20 cellular contexts compared by ENCODE assay signal in the genomic region with DNA sequence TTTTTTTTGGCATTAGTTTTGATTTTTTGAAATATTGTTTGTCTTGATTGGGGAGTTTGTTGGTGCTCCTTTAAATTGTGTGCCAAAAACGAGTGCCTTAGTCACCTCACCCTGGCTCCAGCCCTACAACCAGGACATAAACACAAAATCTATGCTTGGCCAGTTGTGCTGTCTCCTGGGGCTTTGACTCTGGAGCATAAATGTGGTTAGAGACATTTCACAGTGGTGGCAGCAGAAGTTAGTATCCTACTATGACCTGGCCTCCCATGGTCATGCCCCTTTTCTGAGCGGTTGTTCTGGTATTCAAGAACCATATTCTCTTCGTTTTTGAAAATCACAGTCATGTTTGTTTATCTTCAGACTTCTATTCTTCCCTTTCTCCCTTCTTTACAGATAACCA.
DNase-seq lines count a peak whose midpoint lies in the region; ATAC-seq, FAIRE-seq and TF ChIP-seq lines count a peak whose summit lies in the region.
"Had no signal": no experiment of that assay in that cellular context is flagged by ENCODE, and none has a peak within 500 bp of the region (broad histone marks: within the 10 kb centered on the region; RNA-seq: fewer than 3 reads in every experiment).

No MANE protein-coding gene starts in this region.

- H3K4me3 Mint-ChIP-seq in stimulated activated memory B cell treated with anti-CD40 and anti-IgM and Interleukin-4, amounts not matched to agents 10 μg/mL and 1 μg/mL and 100 μg/mL, for 72 hours: no peak overlapping the region
- H3K4me3 Mint-ChIP-seq in stimulated activated naive CD8-positive, alpha-beta T cell treated with anti-CD3 and anti-CD28 coated beads, Interleukin-15, amount 100 ng/mL, for 72 hours: no peak overlapping the region
- H3K4me3 Mint-ChIP-seq: CD14-positive monocyte had no signal

- no peak overlapping the region for H3K4me3 ChIP-seq in HepG2 (replicated peaks in 1 of 3; ENCODE audit: insufficient read depth in 1 of 3, low read depth in 2 of 3, low read length in 3 of 3)
- H3K4me3 ChIP-seq in right lobe of liver: no peak overlapping the region
- no peak overlapping the region for H3K4me3 ChIP-seq in MG63
- H3K4me3 ChIP-seq: A549, SK-N-MC had no signal

- WGBS in HepG2 (ENCODE audit: low lambda C conversion rate): 90% methylated on average over 3 of the region's 3 CpGs
- WGBS in right lobe of liver (ENCODE audit: insufficient coverage, low coverage, low lambda C conversion rate, missing lambda C conversion rate): 78% methylated on average over 3 of the region's 3 CpGs

- H3K9ac ChIP-seq in HepG2 (ENCODE audit: insufficient read depth, low read depth, low read length): no peak overlapping the region

- TF ChIP-seq POLR2A in HepG2 (IDR thresholded peaks at IDR 0.05; ENCODE audit: insufficient read depth in 1 of 2, low read depth in 2 of 2, low read length in 2 of 2) (no peak), right lobe of liver (IDR thresholded peaks at IDR 0.05) (no peak)

- H3K4me2 ChIP-seq in HepG2 (ENCODE audit: low read depth, low read length): no peak overlapping the region
- H3K4me2 ChIP-seq: A549 had no signal

- no peaks in the 10 kb centered on the region for H3K4me1 Mint-ChIP-seq in stimulated activated memory B cell treated with anti-CD40 and anti-IgM and Interleukin-4, amounts not matched to agents 10 μg/mL and 1 μg/mL and 100 μg/mL, for 72 hours
- peaks cover 6% of the 10 kb centered on the region for H3K4me1 Mint-ChIP-seq in stimulated activated naive CD8-positive, alpha-beta T cell treated with anti-CD3 and anti-CD28 coated beads, Interleukin-15, amount 100 ng/mL, for 72 hours

- no peak for TF ChIP-seq CTCF in HepG2 (CRISPR knock-in tag; IDR thresholded peaks at IDR 0.05)
- TF ChIP-seq CTCF in right lobe of liver (IDR thresholded peaks at IDR 0.05): no peak

- H3K4me1 ChIP-seq in HepG2 (ENCODE audit: insufficient read depth, low read length): no peaks in the 10 kb centered on the region
- peaks cover 0 to 5% (median 0%) of the 10 kb centered on the region in 4 donors for H3K4me1 ChIP-seq in right lobe of liver

- no peaks in the 10 kb centered on the region for H4K20me1 ChIP-seq in HepG2 (ENCODE audit: insufficient read depth, low read length)

- no peak for TF ChIP-seq RAD21 in HepG2 (CRISPR knock-in tag; IDR thresholded peaks at IDR 0.05)

- in situ Hi-C loops in HepG2 (cut with HindIII; ENCODE audit: extremely low pct_ligation_motif_present, low pct_unique_long_range_greater_than_20kb): no loop called here

- H2AFZ ChIP-seq in HepG2 (ENCODE audit: low read length): no peak overlapping the region

- peak overlapping the region; percentile 56 for H3K27ac Mint-ChIP-seq in stimulated activated memory B cell treated with anti-CD40 and anti-IgM and Interleukin-4, amounts not matched to agents 10 μg/mL and 1 μg/mL and 100 μg/mL, for 72 hours
- H3K27ac Mint-ChIP-seq in stimulated activated naive CD8-positive, alpha-beta T cell treated with anti-CD3 and anti-CD28 coated beads, Interleukin-15, amount 100 ng/mL, for 72 hours: no peak overlapping the region
- H3K27ac Mint-ChIP-seq: CD14-positive monocyte had no signal

- no peak for FAIRE-seq in HepG2 (lab: Jason Lieb, UNC)
- FAIRE-seq: A549, HTR-8/SVneo had no signal

- ATAC-seq in HepG2 (no peak), right lobe of liver (no peak)
- ATAC-seq in stimulated activated memory B cell treated with anti-CD40 and anti-IgM and Interleukin-4, amounts not matched to agents 10 μg/mL and 1 μg/mL and 100 μg/mL, for 72 hours: no peak
- ATAC-seq in stimulated activated naive CD8-positive, alpha-beta T cell treated with anti-CD3 and anti-CD28 coated beads, Interleukin-15, amount 100 ng/mL, for 72 hours: no peak
- ATAC-seq: A549, Panc1 had no signal

- H3K9me3 Mint-ChIP-seq in stimulated activated memory B cell treated with anti-CD40 and anti-IgM and Interleukin-4, amounts not matched to agents 10 μg/mL and 1 μg/mL and 100 μg/mL, for 72 hours: no peaks in the 10 kb centered on the region
- no peaks in the 10 kb centered on the region for H3K9me3 Mint-ChIP-seq in stimulated activated naive CD8-positive, alpha-beta T cell treated with anti-CD3 and anti-CD28 coated beads, Interleukin-15, amount 100 ng/mL, for 72 hours

- H3K79me2 ChIP-seq in HepG2 (ENCODE audit: insufficient read depth, low read length): no peaks in the 10 kb centered on the region

- no peaks in the 10 kb centered on the region for H3K27me3 Mint-ChIP-seq in stimulated activated memory B cell treated with anti-CD40 and anti-IgM and Interleukin-4, amounts not matched to agents 10 μg/mL and 1 μg/mL and 100 μg/mL, for 72 hours
- H3K27me3 Mint-ChIP-seq in stimulated activated naive CD8-positive, alpha-beta T cell treated with anti-CD3 and anti-CD28 coated beads, Interleukin-15, amount 100 ng/mL, for 72 hours: no peaks in the 10 kb centered on the region

- CTCF ChIA-PET in HepG2 (lab: Yijun Ruan, JAX; ENCODE audit: low intra/inter-chr PET ratio, low total read pairs): no interaction called here

- no TSS peak for BruUV-seq in HepG2 (replicated peaks; lab: Mats Ljungman, UMichigan)

- H3K9me3 ChIP-seq in HepG2 (ENCODE audit: low read length) (no peaks in the 10 kb centered on the region), right lobe of liver (no peaks in the 10 kb centered on the region), MG63 (no peaks in the 10 kb centered on the region)
- H3K9me3 ChIP-seq: A549 had no signal

- no peak for TF ChIP-seq EP300 in HepG2 (IDR thresholded peaks at IDR 0.05; ENCODE audit: low read depth in 2 of 2, low read length in 2 of 2)
- TF ChIP-seq EP300 in HepG2 (CRISPR knock-in tag; IDR thresholded peaks at IDR 0.05; ENCODE audit: borderline replicate concordance): no peak

- H3K36me3 Mint-ChIP-seq in stimulated activated memory B cell treated with anti-CD40 and anti-IgM and Interleukin-4, amounts not matched to agents 10 μg/mL and 1 μg/mL and 100 μg/mL, for 72 hours: peaks cover 25% of the 10 kb centered on the region

- H3K27ac ChIP-seq in HepG2 (ENCODE audit: extremely low read length, insufficient read depth, low read length): no peak overlapping the region
- no peak overlapping the region for H3K27ac ChIP-seq in right lobe of liver
- H3K27ac ChIP-seq: A549, SK-N-MC had no signal

- H3K36me3 ChIP-seq in HepG2 (replicated peaks in 1 of 2; ENCODE audit: control insufficient read depth in 1 of 2, insufficient read depth in 2 of 2, low read length in 2 of 2): peaks cover 5 to 16% of the 10 kb centered on the region in 2 experiments; a peak in 3 of 5 replicates
- H3K36me3 ChIP-seq in right lobe of liver: no peaks in the 10 kb centered on the region
- H3K36me3 ChIP-seq in MG63: no peaks in the 10 kb centered on the region

- POLR2A ChIA-PET in HepG2 (lab: Yijun Ruan, JAX): no interaction called here

- DNase-seq in HepG2 (ENCODE audit: low spot score) (no peak), right lobe of liver (no peak), MG63 (peak; percentile 63), fibroblast of gingiva (ENCODE audit: low read depth) (peak; percentile 5), NOMO-1 treated with DMSO at 0.1 percent for 48 hours (lab: John Stamatoyannopoulos, UW; ENCODE audit: unreplicated experiment) (no peak), ureter (ENCODE audit: low spot score) (no peak)
- no peak for DNase-seq in stimulated activated naive CD8-positive, alpha-beta T cell treated with anti-CD3 and anti-CD28 coated beads, Interleukin-15, amount 100 ng/mL, for 72 hours
- DNase-seq: COR-L47, H7, NCI-H146, NCI-H2081 treated with DMSO at 0.1 percent for 48 hours, NCI-H2227 treated with DMSO at 0.1 percent for 48 hours, NCI-H524 treated with DMSO at 0.1 percent for 48 hours, Right ventricle myocardium superior had no signal

- intact Hi-C loops in HepG2 (cut with micrococcal nuclease; ENCODE audit: unreplicated experiment) (no loop called here), right lobe of liver (cut with DNase I) (no loop called here)

- H3K27me3 ChIP-seq in HepG2 (ENCODE audit: control insufficient read depth in 1 of 2, insufficient read depth in 2 of 2, low read length in 2 of 2): no peaks in the 10 kb centered on the region
- H3K27me3 ChIP-seq in right lobe of liver: no peaks in the 10 kb centered on the region
- no peaks in the 10 kb centered on the region for H3K27me3 ChIP-seq in MG63

TF ChIP-seq in HepG2, 621 proteins besides CTCF, POLR2A, EP300 and RAD21:
- TF ChIP-seq ZNF7 (CRISPR knock-in tag; IDR thresholded peaks at IDR 0.05) (peak; percentile 68), ZNF253 (CRISPR knock-in tag; IDR thresholded peaks at IDR 0.05; ENCODE audit: borderline replicate concordance) (no peak), ZBTB21 (CRISPR knock-in tag; IDR thresholded peaks at IDR 0.05) (no peak)

Comparison
In these comparisons a context has a peak if more than half of its experiments do, and no peak if none do; other contexts are left out.
1. DNase-seq: peak in MG63 (single experiment) and fibroblast of gingiva (single experiment); none in HepG2 (single experiment), right lobe of liver (0 of 3), stimulated activated naive CD8-positive, alpha-beta T cell treated with anti-CD3 and anti-CD28 coated beads, Interleukin-15, amount 100 ng/mL, for 72 hours (0 of 2), NOMO-1 treated with DMSO at 0.1 percent for 48 hours (single experiment) and ureter (single experiment).